Comparison of ENCODE assay signal across 36 cellular contexts in genomic region chr15:36691596-36691995, GRCh38.
"Had no signal": no experiment of that assay in that cellular context is flagged by ENCODE, and none has a peak within 500 bp of the region (broad histone marks: within the 10 kb centered on the region; RNA-seq: fewer than 3 reads in every experiment).

No MANE protein-coding gene starts in this region.

- H3K4me3 Mint-ChIP-seq: activated B cell treated with CpG ODN at 0.5 μM for 24 hours; activated CD4-positive, alpha-beta memory T cell treated with anti-CD3 and anti-CD28 coated beads, Interleukin-2, amount 10 ng/mL, durations not matched to agents 7 days and 5 days; activated CD8-positive, alpha-beta memory T cell treated with anti-CD3 and anti-CD28 coated beads, Interleukin-2, amount 10 ng/mL, durations not matched to agents 7 days and 5 days; activated naive CD4-positive, alpha-beta T cell treated with anti-CD3 and anti-CD28 coated beads, Interleukin-2, amount 10 ng/mL, durations not matched to agents 7 days and 5 days; activated naive CD8-positive, alpha-beta T cell; activated naive CD8-positive, alpha-beta T cell treated with anti-CD3 and anti-CD28 coated beads, Interleukin-2, amount 50 U/mL, for 24 hours; brain had no signal

- H3K9me3 Mint-ChIP-seq: activated naive CD4-positive, alpha-beta T cell treated with anti-CD3 and anti-CD28 coated beads, Interleukin-2, amount 10 ng/mL, durations not matched to agents 7 days and 5 days had no signal

- H3K27me3 Mint-ChIP-seq: activated B cell treated with CpG ODN at 0.5 μM for 24 hours; activated CD4-positive, alpha-beta memory T cell treated with anti-CD3 and anti-CD28 coated beads, Interleukin-2, amount 10 ng/mL, durations not matched to agents 7 days and 5 days; activated CD8-positive, alpha-beta memory T cell treated with anti-CD3 and anti-CD28 coated beads, Interleukin-2, amount 10 ng/mL, durations not matched to agents 7 days and 5 days; activated naive CD4-positive, alpha-beta T cell treated with anti-CD3 and anti-CD28 coated beads, Interleukin-2, amount 10 ng/mL, durations not matched to agents 7 days and 5 days; activated naive CD8-positive, alpha-beta T cell; activated naive CD8-positive, alpha-beta T cell treated with anti-CD3 and anti-CD28 coated beads, Interleukin-2, amount 50 U/mL, for 24 hours; brain had no signal

- ATAC-seq: activated CD8-positive, alpha-beta memory T cell treated with anti-CD3 and anti-CD28 coated beads, Interleukin-2, amount 10 ng/mL, durations not matched to agents 7 days and 5 days; activated naive CD8-positive, alpha-beta T cell treated with anti-CD3 and anti-CD28 coated beads, Interleukin-2, amount 50 U/mL, for 24 hours; Panc1 had no signal

- H3K27ac Mint-ChIP-seq: activated B cell treated with CpG ODN at 0.5 μM for 24 hours; activated CD4-positive, alpha-beta memory T cell treated with anti-CD3 and anti-CD28 coated beads, Interleukin-2, amount 10 ng/mL, durations not matched to agents 7 days and 5 days; activated CD8-positive, alpha-beta memory T cell treated with anti-CD3 and anti-CD28 coated beads, Interleukin-2, amount 10 ng/mL, durations not matched to agents 7 days and 5 days; activated naive CD4-positive, alpha-beta T cell treated with anti-CD3 and anti-CD28 coated beads, Interleukin-2, amount 10 ng/mL, durations not matched to agents 7 days and 5 days; activated naive CD8-positive, alpha-beta T cell; activated naive CD8-positive, alpha-beta T cell treated with anti-CD3 and anti-CD28 coated beads, Interleukin-2, amount 50 U/mL, for 24 hours; brain had no signal

- DNase-seq: activated B cell treated with CpG ODN at 0.5 μM for 24 hours; activated CD4-positive, alpha-beta memory T cell treated with anti-CD3 and anti-CD28 coated beads, Interleukin-2, amount 10 ng/mL, durations not matched to agents 7 days and 5 days; activated CD4-positive, alpha-beta T cell treated with anti-CD3 and anti-CD28 coated beads for 4 hours; activated CD4-positive, CD25-positive, alpha-beta regulatory T cell treated with anti-CD3 and anti-CD28 coated beads, Interleukin-2, amount 50 U/mL, for 72 hours; activated CD8-positive, alpha-beta memory T cell treated with anti-CD3 and anti-CD28 coated beads for 24 hours; activated CD8-positive, alpha-beta memory T cell treated with anti-CD3 and anti-CD28 coated beads, Interleukin-2, amount 10 ng/mL, durations not matched to agents 7 days and 5 days; activated CD8-positive, alpha-beta memory T cell treated with anti-CD3 and anti-CD28 coated beads, Interleukin-2, amount 50 U/mL, for 48 hours; activated effector memory CD4-positive, alpha-beta T cell treated with Interleukin-2 at 50 U/mL for 16 hours; activated naive CD4-positive, alpha-beta T cell treated with anti-CD3 and anti-CD28 coated beads, Interleukin-2, amount 10 ng/mL, durations not matched to agents 7 days and 5 days; activated naive CD8-positive, alpha-beta T cell treated with anti-CD3 and anti-CD28 coated beads, Interleukin-2, amount 50 U/mL, for 24 hours; activated T-cell treated with anti-CD3 and anti-CD28 coated beads, Interleukin-2, amount 50 U/mL, for 48 hours; anterior cingulate cortex; caudate nucleus; cerebellar nuclear complex; Kasumi-1; KG1; MG63; NCI-H1092; NCI-H1417; NCI-H146; NCI-H1930; NCI-H2081 treated with DMSO at 0.1 percent for 48 hours; NCI-H446; NCI-H510A treated with DMSO at 0.1 percent for 48 hours; NCI-H526 treated with DMSO at 0.1 percent for 48 hours; NCI-H774; SHP77; SJCRH30; SW 1271; T-helper 1 cell; T-helper 2 cell; T-helper 9 cell had no signal

- H3K4me1 Mint-ChIP-seq: activated B cell treated with CpG ODN at 0.5 μM for 24 hours; activated CD4-positive, alpha-beta memory T cell treated with anti-CD3 and anti-CD28 coated beads, Interleukin-2, amount 10 ng/mL, durations not matched to agents 7 days and 5 days; activated naive CD4-positive, alpha-beta T cell treated with anti-CD3 and anti-CD28 coated beads, Interleukin-2, amount 10 ng/mL, durations not matched to agents 7 days and 5 days; activated naive CD8-positive, alpha-beta T cell treated with anti-CD3 and anti-CD28 coated beads, Interleukin-2, amount 50 U/mL, for 24 hours had no signal

- FAIRE-seq: bronchial epithelial cell had no signal

- H3K36me3 Mint-ChIP-seq: activated naive CD4-positive, alpha-beta T cell treated with anti-CD3 and anti-CD28 coated beads, Interleukin-2, amount 10 ng/mL, durations not matched to agents 7 days and 5 days had no signal
